Comparison of ENCODE assay signal across 19 cellular contexts in genomic region chr1:113325039-113325438, GRCh38.
DNase-seq lines count a peak whose midpoint lies in the region; ATAC-seq, FAIRE-seq and TF ChIP-seq lines count a peak whose summit lies in the region.
"Had no signal": no experiment of that assay in that cellular context is flagged by ENCODE, and none has a peak within 500 bp of the region (broad histone marks: within the 10 kb centered on the region; RNA-seq: fewer than 3 reads in every experiment).

No MANE protein-coding gene starts in this region.

- FAIRE-seq in bronchial epithelial cell (lab: Jason Lieb, UNC), result no peak

- H3K9me3 ChIP-seq in left lung, result no peaks in the 10 kb centered on the region
- H3K9me3 ChIP-seq in colonic mucosa, result no peaks in the 10 kb centered on the region
- H3K9me3 ChIP-seq: gastroesophageal sphincter, upper lobe of right lung had no signal

- H3K4me1 ChIP-seq in left lung (no peaks in the 10 kb centered on the region), colonic mucosa (no peaks in the 10 kb centered on the region)
- H3K4me1 ChIP-seq: upper lobe of right lung had no signal

- no peak overlapping the region for H3K27ac ChIP-seq in left lung
- no peak overlapping the region for H3K27ac ChIP-seq in caudate nucleus (ENCODE audit: low read depth, low read length)
- no peak overlapping the region for H3K27ac ChIP-seq in colonic mucosa
- H3K27ac ChIP-seq: gastroesophageal sphincter, upper lobe of right lung, WERI-Rb-1 had no signal

- no peaks in the 10 kb centered on the region for H3K36me3 ChIP-seq in bronchial epithelial cell (ENCODE audit: control insufficient read depth, insufficient read depth, low read length)
- H3K36me3 ChIP-seq in left lung, result no peaks in the 10 kb centered on the region
- H3K36me3 ChIP-seq in colonic mucosa, result no peaks in the 10 kb centered on the region
- H3K36me3 ChIP-seq: gastroesophageal sphincter, upper lobe of right lung, WERI-Rb-1 had no signal

- intact Hi-C loops in left lung (cut with DNase I), result no loop called here
- intact Hi-C loops in colonic mucosa (cut with DNase I), result no loop called here

- no peaks in the 10 kb centered on the region for H3K27me3 ChIP-seq in bronchial epithelial cell (ENCODE audit: control insufficient read depth, insufficient read depth, low read length)
- no peaks in the 10 kb centered on the region for H3K27me3 ChIP-seq in left lung
- H3K27me3 ChIP-seq in colonic mucosa, result no peaks in the 10 kb centered on the region
- H3K27me3 ChIP-seq: gastroesophageal sphincter, upper lobe of right lung had no signal

- H3K4me3 ChIP-seq in bronchial epithelial cell (ENCODE audit: low read depth, low read length) (no peak overlapping the region), left lung (no peak overlapping the region), colonic mucosa (no peak overlapping the region)
- H3K4me3 ChIP-seq: gastroesophageal sphincter, upper lobe of right lung had no signal

- DNase-seq in Daoy (ENCODE audit: low read depth) (peak; percentile 82), M059J (ENCODE audit: low read depth) (peak; percentile 73), bronchial epithelial cell (ENCODE audit: low read depth) (peak; percentile 86), left lung (no peak), NCI-H345 treated with DMSO at 0.1 percent for 48 hours (lab: John Stamatoyannopoulos, UW; ENCODE audit: unreplicated experiment) (no peak), caudate nucleus (lab: John Stamatoyannopoulos, UW) (no peak), colonic mucosa (no peak)
- DNase-seq: activated CD8-positive, alpha-beta memory T cell treated with anti-CD3 and anti-CD28 coated beads for 24 hours; activated gamma-delta T cell; effector memory CD4-positive, alpha-beta T cell; immature natural killer cell; NCI-H1417; NCI-H446; nucleus accumbens; stimulated activated naive CD4-positive, alpha-beta T cell; upper lobe of right lung; WERI-Rb-1 had no signal

- TF ChIP-seq CTCF in bronchial epithelial cell (IDR thresholded peaks at IDR 0.05; ENCODE audit: insufficient read depth, low read length, severe bottlenecking), result no peak
- TF ChIP-seq CTCF in left lung (IDR thresholded peaks at IDR 0.05), result no peak
- TF ChIP-seq CTCF in colonic mucosa (IDR thresholded peaks at IDR 0.05), result no peak

- no peak overlapping the region for H3K9ac ChIP-seq in colonic mucosa (ENCODE audit: low read depth in 2 of 2, low read length in 2 of 2)

- ATAC-seq in left lung, result peak; percentile 14
- ATAC-seq in HG02623 (IDR thresholded peaks at IDR 0.05; ENCODE audit: unreplicated experiment), result no peak
- ATAC-seq: gastroesophageal sphincter, upper lobe of right lung had no signal

Comparison
In these comparisons a context has a peak if more than half of its experiments do, and no peak if none do; other contexts are left out.
1. DNase-seq: peak in Daoy (single experiment), M059J (single experiment) and bronchial epithelial cell (single experiment); none in left lung (0 of 2), NCI-H345 treated with DMSO at 0.1 percent for 48 hours (single experiment), caudate nucleus (0 of 61) and colonic mucosa (single experiment).